Comparison of ENCODE assay signal across 20 cellular contexts in genomic region chrX:34849371-34849770, GRCh38.
DNase-seq lines count a peak whose midpoint lies in the region; ATAC-seq and TF ChIP-seq lines count a peak whose summit lies in the region.
"Had no signal": no experiment of that assay in that cellular context is flagged by ENCODE, and none has a peak within 500 bp of the region (broad histone marks: within the 10 kb centered on the region; RNA-seq: fewer than 3 reads in every experiment).

No MANE protein-coding gene starts in this region.

- POLR2A ChIA-PET in PC-3 (lab: Charles Lee; ENCODE audit: unreplicated experiment) = no interaction called here

- peak; percentile 3 for DNase-seq in COLO829 (ENCODE audit: low spot score)
- DNase-seq in PC-3 = peak; percentile 26
- peak; percentile 1 for DNase-seq in epithelial cell of proximal tubule (ENCODE audit: low read depth)
- peak; percentile 68 for DNase-seq in renal cortical epithelial cell (ENCODE audit: low read depth)
- DNase-seq in NCI-H1417 treated with DMSO at 0.1 percent for 48 hours (lab: John Stamatoyannopoulos, UW) = no peak
- DNase-seq in NCI-H526 treated with DMSO at 0.1 percent for 48 hours (lab: John Stamatoyannopoulos, UW) = no peak
- DNase-seq: activated CD4-positive, alpha-beta memory T cell treated with anti-CD3 and anti-CD28 coated beads for 36 hours; activated T-cell treated with anti-CD3 and anti-CD28 coated beads for 4 hours; COR-L47; effector memory CD4-positive, alpha-beta T cell; NCI-H187; NCI-H748 treated with DMSO at 0.1 percent for 48 hours; OCI-M1; stimulated activated CD4-positive, alpha-beta T cell treated with anti-CD3 and anti-CD28 coated beads, Interleukin-2, amount 100 ng/mL, for 24 hours; stimulated activated naive B cell treated with anti-CD40 and anti-IgM and Interleukin-4, amounts not matched to agents 10 μg/mL and 1 μg/mL and 100 μg/mL, for 72 hours; T-helper 17 cell had no signal

- no peaks in the 10 kb centered on the region for H3K27me3 ChIP-seq in PC-3 (ENCODE audit: low read length)
- H3K27me3 ChIP-seq: neural progenitor cell, SJSA1 had no signal

- H3K9ac ChIP-seq in PC-3 (ENCODE audit: low read length) = no peak overlapping the region
- H3K9ac ChIP-seq: neural progenitor cell had no signal

- H3K9me2 ChIP-seq in PC-3 (replicated peaks; ENCODE audit: low read length) = no peaks in the 10 kb centered on the region

- BruUV-seq in PC-3 (replicated peaks; lab: Mats Ljungman, UMichigan) = no TSS peak

- H4K20me1 ChIP-seq in PC-3 (ENCODE audit: low read length) = no peaks in the 10 kb centered on the region

- TF ChIP-seq CTCF in PC-3 (conservative IDR thresholded peaks at IDR 0.05; ENCODE audit: low read depth, low read length) (no peak), epithelial cell of proximal tubule (conservative IDR thresholded peaks at IDR 0.05; ENCODE audit: low read depth, low read length) (no peak)

- CTCF ChIA-PET in PC-3 (lab: Charles Lee) = no interaction called here

- intact Hi-C loops in PC-3 (cut with micrococcal nuclease) = no loop called here

- no peaks in the 10 kb centered on the region for H3K36me3 ChIP-seq in PC-3 (ENCODE audit: low read depth, low read length)
- H3K36me3 ChIP-seq: neural progenitor cell, SJSA1, thoracic aorta had no signal

- H3K9me3 ChIP-seq in PC-3 (ENCODE audit: low read length) = no peaks in the 10 kb centered on the region
- H3K9me3 ChIP-seq: SJSA1, thoracic aorta had no signal

- ATAC-seq in PC-3 (peak; percentile 64; the same call in 1 of the 2 replicates), HG03045 (IDR thresholded peaks at IDR 0.05; ENCODE audit: unreplicated experiment) (no peak)
- ATAC-seq: stimulated activated naive B cell treated with anti-CD40 and anti-IgM and Interleukin-4, amounts not matched to agents 10 μg/mL and 1 μg/mL and 100 μg/mL, for 72 hours; T-helper 17 cell had no signal

- H2AFZ ChIP-seq in PC-3 (ENCODE audit: low read length) = no peak overlapping the region
- H2AFZ ChIP-seq: neural progenitor cell had no signal

- peak overlapping the region; percentile 31; the same call in 1 of the 2 replicates for H3K4me2 ChIP-seq in PC-3 (ENCODE audit: low read length)
- H3K4me2 ChIP-seq: neural progenitor cell had no signal

- H3F3A ChIP-seq in PC-3 (ENCODE audit: low read length, unreplicated experiment) = no peaks in the 10 kb centered on the region

- H3K4me3 ChIP-seq in PC-3 (ENCODE audit: low read length) (no peak overlapping the region), epithelial cell of proximal tubule (ENCODE audit: low read depth, low read length) (no peak overlapping the region)
- H3K4me3 ChIP-seq: neural progenitor cell, SJSA1, thoracic aorta had no signal

- no peaks in the 10 kb centered on the region for H3K79me2 ChIP-seq in PC-3 (ENCODE audit: low read length)

- peaks cover 9% of the 10 kb centered on the region for H3K4me1 ChIP-seq in PC-3 (ENCODE audit: insufficient read depth, low read length)
- H3K4me1 ChIP-seq: neural progenitor cell had no signal

- no peak overlapping the region for H3K27ac ChIP-seq in PC-3 (ENCODE audit: low read length)
- H3K27ac ChIP-seq: neural progenitor cell, thoracic aorta had no signal

Comparison
In these comparisons a context has a peak if more than half of its experiments do, and no peak if none do; other contexts are left out.
1. DNase-seq: peak in COLO829 (single experiment), PC-3 (single experiment), epithelial cell of proximal tubule (single experiment) and renal cortical epithelial cell (single experiment); none in NCI-H1417 treated with DMSO at 0.1 percent for 48 hours (single experiment) and NCI-H526 treated with DMSO at 0.1 percent for 48 hours (single experiment).